Comparison of ENCODE assay signal across 18 cellular contexts in the genomic region with DNA sequence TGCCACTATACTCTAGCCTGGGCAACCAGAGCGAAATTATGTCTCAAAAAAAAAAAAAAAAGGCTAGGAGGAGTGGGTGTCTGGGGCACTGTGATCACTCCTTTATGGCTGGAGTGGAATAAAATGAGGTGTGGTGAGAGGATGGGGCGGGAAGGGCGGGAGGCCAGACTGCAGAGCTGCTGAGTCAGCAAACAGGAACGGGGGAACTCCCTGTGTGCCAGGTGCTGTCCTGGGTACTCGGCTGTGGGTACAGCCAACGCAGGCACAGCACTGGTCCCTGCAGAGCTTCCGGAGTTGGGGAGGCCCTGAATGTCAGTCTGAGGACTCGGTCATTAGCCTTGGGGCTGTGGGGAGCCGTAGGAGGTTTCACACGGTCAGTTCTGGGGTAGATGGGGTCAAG. TPM values are rescaled to one million over a fixed set of nuclear protein-coding genes. Genes with fewer than 3 reads are reported as not detected.
A peak's percentile ranks its signal among the peaks of the same experiment; 100 is the strongest.
DNase-seq lines count a peak whose midpoint lies in the region; ATAC-seq, FAIRE-seq and TF ChIP-seq lines count a peak whose summit lies in the region.
"Had no signal": no experiment of that assay in that cellular context is flagged by ENCODE, and none has a peak within 500 bp of the region (broad histone marks: within the 10 kb centered on the region; RNA-seq: fewer than 3 reads in every experiment).

No MANE protein-coding gene starts in this region.

- no peak overlapping the region for H2BK5ac ChIP-seq in IMR-90 (ENCODE audit: low read depth, low read length, poor library complexity, severe bottlenecking)

- no peak overlapping the region for H3K23ac ChIP-seq in IMR-90 (ENCODE audit: low read depth, low read length)

- intact Hi-C loops in IMR-90 (cut with micrococcal nuclease) (no loop called here), K562 (cut with micrococcal nuclease) (no loop called here), MCF 10A (cut with micrococcal nuclease) (no loop called here)

- 100% methylated on average over 1 of the region's 10 CpGs; no CpG with 5 or more reads in 1 of the 2 experiments for WGBS in IMR-90 (ENCODE audit: extremely low coverage in 2 of 2, insufficient read length in 1 of 2), 2 experiments
- WGBS in K562 (ENCODE audit: insufficient coverage, low coverage, missing lambda C conversion rate): 86% methylated on average over 4 of the region's 10 CpGs
- WGBS in small intestine, 3 donors: 79 to 92% (median 91%) methylated on average over 10 of the region's 10 CpGs

- no peak overlapping the region for H4K91ac ChIP-seq in IMR-90 (ENCODE audit: insufficient read depth, low read depth, low read length)

- DNase-seq in IMR-90 (no peak), K562 (ENCODE audit: extremely low read depth in 1 of 4, low spot score in 3 of 4) (no peak), small intestine (peak; percentile 12), MCF 10A (ENCODE audit: unreplicated experiment) (no peak)
- DNase-seq in stimulated activated effector memory CD8-positive, alpha-beta T cell treated with anti-CD3 and anti-CD28 coated beads, Interleukin-12 subunit alpha, Interleukin-12 subunit beta, amount 100 ng/mL, for 72 hours (ENCODE audit: low spot score in 2 of 2): no peak
- DNase-seq: C1 segment of cervical spinal cord; Calu3; CD4-positive, alpha-beta T cell; DMS 273 treated with DMSO at 0.1 percent for 48 hours; DMS79 had no signal

- H3K9me3 Mint-ChIP-seq in stimulated activated effector memory CD8-positive, alpha-beta T cell treated with anti-CD3 and anti-CD28 coated beads, Interleukin-12 subunit alpha, Interleukin-12 subunit beta, amount 100 ng/mL, for 72 hours: no peaks in the 10 kb centered on the region
- no peaks in the 10 kb centered on the region for H3K9me3 Mint-ChIP-seq in MCF 10A (ENCODE audit: unreplicated experiment)
- H3K9me3 Mint-ChIP-seq: CD4-positive, alpha-beta T cell had no signal

- no peak overlapping the region for H3K56ac ChIP-seq in IMR-90 (ENCODE audit: extremely low read depth, insufficient read depth, low read length)

- dilution Hi-C loops in IMR-90 (cut with HindIII; ENCODE audit: low sequenced_read_pairs, unreplicated experiment): no loop called here

- no TSS peak for BruUV-seq in IMR-90 (replicated peaks; lab: Mats Ljungman, UMichigan)
- no TSS peak for BruUV-seq in K562 (replicated peaks; lab: Mats Ljungman, UMichigan)
- BruUV-seq in MCF 10A (replicated peaks; lab: Mats Ljungman, UMichigan): no TSS peak

- peaks cover 90% of the 10 kb centered on the region for H3K36me3 Mint-ChIP-seq in stimulated activated effector memory CD8-positive, alpha-beta T cell treated with anti-CD3 and anti-CD28 coated beads, Interleukin-12 subunit alpha, Interleukin-12 subunit beta, amount 100 ng/mL, for 72 hours
- H3K36me3 Mint-ChIP-seq in MCF 10A (ENCODE audit: insufficient read depth, unreplicated experiment): peaks cover 57% of the 10 kb centered on the region

- ATAC-seq in IMR-90 (ENCODE audit: low read depth) (no peak), K562 (no peak)
- no peak for ATAC-seq in stimulated activated effector memory CD8-positive, alpha-beta T cell treated with anti-CD3 and anti-CD28 coated beads, Interleukin-12 subunit alpha, Interleukin-12 subunit beta, amount 100 ng/mL, for 72 hours
- ATAC-seq: GM12878, HCT116 had no signal

- H3K9me1 ChIP-seq in IMR-90 (ENCODE audit: insufficient read depth, low read length) (no peaks in the 10 kb centered on the region), K562 (ENCODE audit: control insufficient read depth, insufficient read depth, low read length) (peaks cover 3% of the 10 kb centered on the region)

- H2BK120ac ChIP-seq in IMR-90 (ENCODE audit: low read depth, low read length): no peak overlapping the region

- H3K4me3 ChIP-seq in IMR-90 (ENCODE audit: insufficient read depth, low read depth, low read length) (no peak overlapping the region), K562 (no peak overlapping the region), small intestine (ENCODE audit: low read depth in 1 of 2, low read length in 2 of 2) (no peak overlapping the region)
- H3K4me3 ChIP-seq: GM12878 had no signal

- H4K5ac ChIP-seq in IMR-90 (ENCODE audit: low read depth, low read length): no peak overlapping the region

- H3K4ac ChIP-seq in IMR-90 (ENCODE audit: low read depth, low read length): no peak overlapping the region

- TF ChIP-seq CTCF in IMR-90 (conservative IDR thresholded peaks at IDR 0.05; ENCODE audit: low read depth, low read length) (no peak), K562 (IDR thresholded peaks at IDR 0.05 in 2 of 3, conservative IDR thresholded peaks at IDR 0.05 in 1 of 3; ENCODE audit: insufficient read depth in 2 of 3, low read depth in 1 of 3, low read length in 3 of 3) (no peak), MCF 10A (IDR thresholded peaks at IDR 0.05; ENCODE audit: unreplicated experiment) (no peak)

- H4K20me1 ChIP-seq in IMR-90 (ENCODE audit: insufficient read depth, low read length) (no peaks in the 10 kb centered on the region), K562 (replicated peaks; ENCODE audit: control insufficient read depth, insufficient read depth, low read length) (no peaks in the 10 kb centered on the region)

- no peak overlapping the region for H3K18ac ChIP-seq in IMR-90 (ENCODE audit: low read depth, low read length)

- peaks cover 63% of the 10 kb centered on the region for H3K36me3 ChIP-seq in IMR-90 (ENCODE audit: control insufficient read depth, insufficient read depth, low read length)
- H3K36me3 ChIP-seq in K562 (ENCODE audit: control insufficient read depth, insufficient read depth, low read length): peaks cover 76% of the 10 kb centered on the region; the same call in 2 of the 3 replicates
- H3K36me3 ChIP-seq in small intestine (ENCODE audit: control insufficient read depth in 2 of 2, insufficient read depth in 2 of 2, low read length in 2 of 2): peaks cover 8 to 23% of the 10 kb centered on the region in 2 donors

- no peak overlapping the region for H4K8ac ChIP-seq in IMR-90 (ENCODE audit: low read depth in 2 of 2, low read length in 2 of 2)

- H3K9me3 ChIP-seq in IMR-90 (ENCODE audit: control insufficient read depth, insufficient read depth, low read length) (no peaks in the 10 kb centered on the region), K562 (replicated peaks; ENCODE audit: control insufficient read depth, insufficient read depth, low read depth, low read length) (no peaks in the 10 kb centered on the region), small intestine (ENCODE audit: control insufficient read depth, low read depth) (no peaks in the 10 kb centered on the region)

- TF ChIP-seq RAD21 in IMR-90 (IDR thresholded peaks at IDR 0.05; ENCODE audit: low read length) (no peak), K562 (CRISPR knock-in tag; conservative IDR thresholded peaks at IDR 0.05 in 1 of 2, IDR thresholded peaks at IDR 0.05 in 1 of 2) (no peak)

- H3K9ac ChIP-seq in IMR-90 (ENCODE audit: low read depth, low read length) (no peak overlapping the region), K562 (ENCODE audit: insufficient read depth in 1 of 2, low read depth in 2 of 2, low read length in 2 of 2) (peak overlapping the region in 1 of 2 experiments; percentile 26; a peak in 1 of 4 replicates)

- in situ Hi-C loops in IMR-90 (cut with MboI; ENCODE audit: low sequenced_read_pairs): loop anchor here (25.0 kb wide), 1 partner anchor 341 kb away; a partner anchor contains a TSS
- in situ Hi-C loops in K562 (cut with MboI): no loop called here

- CTCF ChIA-PET in IMR-90 (lab: Yijun Ruan, JAX): no interaction called here
- CTCF ChIA-PET in K562 (lab: Yijun Ruan, JAX; ENCODE audit: low intra/inter-chr PET ratio): no interaction called here
- CTCF ChIA-PET in MCF 10A (lab: Yijun Ruan, JAX): interaction anchor here (0.6 kb wide), 1 partner anchor 1504 kb away, joined by 5 read pairs; no protein-coding TSS in a partner anchor

- TF ChIP-seq POLR2A in IMR-90 (IDR thresholded peaks at IDR 0.05; ENCODE audit: low read depth, low read length) (no peak), K562 (conservative IDR thresholded peaks at IDR 0.05) (no peak)

- no peaks in the 10 kb centered on the region for H3K27me3 Mint-ChIP-seq in MCF 10A (ENCODE audit: insufficient read depth, unreplicated experiment)
- H3K27me3 Mint-ChIP-seq: B cell; CD4-positive, alpha-beta T cell had no signal

- no peak overlapping the region for H3K4me2 ChIP-seq in IMR-90 (ENCODE audit: low read depth, low read length)
- no peak overlapping the region for H3K4me2 ChIP-seq in K562 (ENCODE audit: insufficient read depth, low read length)

- H3K79me2 ChIP-seq in K562 (ENCODE audit: control insufficient read depth, insufficient read depth, low read length): peaks cover 17% of the 10 kb centered on the region

- H3K27me3 ChIP-seq in IMR-90 (ENCODE audit: control insufficient read depth, insufficient read depth, low read length): no peaks in the 10 kb centered on the region
- H3K27me3 ChIP-seq in K562 (ENCODE audit: control insufficient read depth in 2 of 2, insufficient read depth in 2 of 2, low read length in 2 of 2): no peaks in the 10 kb centered on the region
- H3K27me3 ChIP-seq in small intestine (ENCODE audit: control insufficient read depth in 2 of 2, insufficient read depth in 2 of 2, low read length in 2 of 2): no peaks in the 10 kb centered on the region

- H3K27ac ChIP-seq in IMR-90 (ENCODE audit: insufficient read depth, low read length): no peak overlapping the region
- no peak overlapping the region for H3K27ac ChIP-seq in K562 (ENCODE audit: extremely low read depth, low read depth, low read length)
- no peak overlapping the region for H3K27ac ChIP-seq in small intestine (ENCODE audit: low read depth in 1 of 2, low read length in 1 of 2)

- no peak overlapping the region for H2AK9ac ChIP-seq in IMR-90 (replicated peaks; ENCODE audit: low read depth, low read length, poor library complexity)

- H3K4me3 Mint-ChIP-seq in stimulated activated effector memory CD8-positive, alpha-beta T cell treated with anti-CD3 and anti-CD28 coated beads, Interleukin-12 subunit alpha, Interleukin-12 subunit beta, amount 100 ng/mL, for 72 hours: no peak overlapping the region
- H3K4me3 Mint-ChIP-seq in MCF 10A (ENCODE audit: unreplicated experiment): no peak overlapping the region
- H3K4me3 Mint-ChIP-seq: B cell; CD4-positive, alpha-beta T cell had no signal

- no peak overlapping the region for H3K14ac ChIP-seq in IMR-90 (replicated peaks; ENCODE audit: low read depth, low read length)

- no peak for TF ChIP-seq EP300 in K562 (IDR thresholded peaks at IDR 0.05; ENCODE audit: low read length)

- H2BK20ac ChIP-seq in IMR-90 (ENCODE audit: low read depth, low read length): no peak overlapping the region

- H2AFZ ChIP-seq in IMR-90 (replicated peaks; ENCODE audit: low read length, poor library complexity) (no peak overlapping the region), K562 (ENCODE audit: low read depth, low read length) (no peak overlapping the region)

- H3K4me1 ChIP-seq in IMR-90 (ENCODE audit: control insufficient read depth, insufficient read depth, low read length): no peaks in the 10 kb centered on the region; the same call in 1 of the 2 replicates
- peaks cover 3 to 4% of the 10 kb centered on the region in 2 experiments; a peak in 3 of 5 replicates for H3K4me1 ChIP-seq in K562 (replicated peaks in 1 of 2; ENCODE audit: control insufficient read depth in 2 of 2, insufficient read depth in 2 of 2, low read length in 2 of 2)
- H3K4me1 ChIP-seq in small intestine (ENCODE audit: control insufficient read depth in 2 of 2, insufficient read depth in 1 of 2, low read depth in 1 of 2, low read length in 1 of 2): no peaks in the 10 kb centered on the region

- FAIRE-seq in K562 (lab: Jason Lieb, UNC) (no peak), small intestine (lab: Jason Lieb, UNC) (no peak)
- FAIRE-seq: GM12878, GM18507, H54 had no signal

- POLR2A ChIA-PET in IMR-90 (lab: Charles Lee; ENCODE audit: unreplicated experiment): no interaction called here
- POLR2A ChIA-PET in K562 (lab: Yijun Ruan, JAX): no interaction called here
- POLR2A ChIA-PET in MCF 10A (lab: Yijun Ruan, JAX): interaction anchor here (1.2 kb wide), 1 partner anchor 16 kb away, joined by 3 read pairs; a partner anchor contains a TSS

- H2AK5ac ChIP-seq in IMR-90 (ENCODE audit: low read depth, low read length): no peak overlapping the region

- peaks cover 14 to 23% of the 10 kb centered on the region in 2 experiments for H3K79me1 ChIP-seq in IMR-90 (ENCODE audit: low read depth in 1 of 2, low read length in 2 of 2)

- H3K4me1 Mint-ChIP-seq in stimulated activated effector memory CD8-positive, alpha-beta T cell treated with anti-CD3 and anti-CD28 coated beads, Interleukin-12 subunit alpha, Interleukin-12 subunit beta, amount 100 ng/mL, for 72 hours: peaks cover 16% of the 10 kb centered on the region
- H3K4me1 Mint-ChIP-seq in MCF 10A (ENCODE audit: insufficient read depth, unreplicated experiment): no peaks in the 10 kb centered on the region

- H3K27ac Mint-ChIP-seq in stimulated activated effector memory CD8-positive, alpha-beta T cell treated with anti-CD3 and anti-CD28 coated beads, Interleukin-12 subunit alpha, Interleukin-12 subunit beta, amount 100 ng/mL, for 72 hours: no peak overlapping the region
- no peak overlapping the region for H3K27ac Mint-ChIP-seq in MCF 10A (ENCODE audit: low read depth, unreplicated experiment)
- H3K27ac Mint-ChIP-seq: B cell; CD4-positive, alpha-beta T cell had no signal

- H2BK15ac ChIP-seq in IMR-90 (ENCODE audit: low read depth, low read length): no peak overlapping the region

RNA-seq across cellular contexts. Expression of a gene that starts 5.7 kb away (rescaled TPM):
- total RNA-seq in IMR-90 (2012; rRNA removed): 66.1 and 66.9 TPM in 2 replicates
- 54.7 and 65.4 TPM in 2 replicates for polyA plus RNA-seq in IMR-90 (2012; rRNA removed)
- polyA plus RNA-seq in IMR-90 (2012; cell fraction: cytosol; rRNA removed): 55.3 and 76.5 TPM in 2 replicates
- 104 and 152 TPM in 2 replicates for polyA plus RNA-seq in IMR-90 (2012; cell fraction: nucleus; rRNA removed; ENCODE audit: low replicate concordance)
- 64.2 and 115 TPM in 2 replicates for total RNA-seq in K562 (2011; cell fraction: chromatin; rRNA removed; ENCODE audit: low replicate concordance)
- 58.5 and 59.2 TPM in 2 replicates for total RNA-seq in K562 (2011; cell fraction: nucleolus; rRNA removed)
- 49.8 and 52.4 TPM in 2 replicates for total RNA-seq in K562 (2011; cell fraction: nucleoplasm; rRNA removed)
- 75.1 and 81.4 TPM in 2 replicates for total RNA-seq in K562 (2014; rRNA removed)
- 46.8 and 52.5 TPM in 2 replicates for total RNA-seq in K562 (2014; rRNA removed; fragmentation: Illumina TruSeq; extraction: Trizol)
- total RNA-seq in K562 (2015; rRNA removed; fragmentation: Illumina TruSeq; extraction: Trizol): 70.3 and 71.9 TPM in 2 replicates
- total RNA-seq in K562 (2021): 90.3 and 92.2 TPM in 2 replicates
- polyA plus RNA-seq in K562 (2011; rRNA removed): 43.4 and 50.4 TPM in 2 replicates
- polyA plus RNA-seq in K562 (2011; cell fraction: cytosol; rRNA removed): 54.4 and 82.1 TPM in 2 replicates
- 129 and 159 TPM in 2 replicates for polyA plus RNA-seq in K562 (2011; cell fraction: nucleus; rRNA removed)
- polyA plus RNA-seq in K562 (2012): 65.4 and 110 TPM in 2 replicates
- polyA plus RNA-seq in K562 (2014; fragmentation: Illumina TruSeq; extraction: Trizol): 84.5 and 109 TPM in 2 replicates
- 10 to 100 TPM in 1 of 2 experiments, 1 to 10 TPM in 1; 5.8 to 12.9 TPM for polyA plus RNA-seq in K562 (2014; fragmentation: Nextera tagmentation; extraction: Ambion mirVana)
- polyA plus RNA-seq in K562 (2014; rRNA removed): 69.2 and 79.0 TPM in 2 replicates
- 30.9 and 37.8 TPM in 2 replicates for polyA minus RNA-seq in K562 (2011; rRNA and poly(A)+ RNA removed)
- polyA minus RNA-seq in K562 (2011; cell fraction: cytosol; rRNA and poly(A)+ RNA removed): 21.2 and 29.2 TPM in 2 replicates
- polyA minus RNA-seq in K562 (2011; cell fraction: nucleus; rRNA and poly(A)+ RNA removed): 24.5 and 24.8 TPM in 2 replicates
- 10 to 100 TPM; 44.3 to 57.0 (median 47.6) TPM for polyA plus RNA-seq in small intestine
- 52.8 and 59.7 TPM in 2 replicates for total RNA-seq in MCF 10A (2022)

RNA-seq across cellular contexts. Expression of a gene that starts 5.8 kb away (rescaled TPM):
- total RNA-seq in IMR-90 (2012; rRNA removed) (7.9 and 11.9 TPM in 2 replicates), K562 (2014; rRNA removed) (16.4 and 18.1 TPM in 2 replicates), K562 (2014; rRNA removed; fragmentation: Illumina TruSeq; extraction: Trizol) (3.7 and 5.5 TPM in 2 replicates), K562 (2015; rRNA removed; fragmentation: Illumina TruSeq; extraction: Trizol) (14.4 and 14.9 TPM in 2 replicates), K562 (2021) (12.3 and 15.0 TPM in 2 replicates), MCF 10A (2022) (15.6 and 22.8 TPM in 2 replicates)
- polyA plus RNA-seq in IMR-90 (2012; rRNA removed) (17.1 and 20.9 TPM in 2 replicates), K562 (2011; rRNA removed) (4.9 and 5.8 TPM in 2 replicates), K562 (2014; fragmentation: Illumina TruSeq; extraction: Trizol) (9.2 and 13.3 TPM in 2 replicates), K562 (2014; fragmentation: Nextera tagmentation; extraction: Ambion mirVana) (1 to 10 TPM in 1 of 2 experiments, under 1 TPM in 1; 0.72 to 1.6 TPM), K562 (2014; rRNA removed) (15.9 and 16.2 TPM in 2 replicates), small intestine (10 to 100 TPM; 22.6 to 26.5 (median 23.6) TPM)
- polyA plus RNA-seq in IMR-90 (2012; cell fraction: cytosol; rRNA removed): 24.7 and 35.1 TPM in 2 replicates
- 10.1 and 11.1 TPM in 2 replicates for polyA plus RNA-seq in IMR-90 (2012; cell fraction: nucleus; rRNA removed; ENCODE audit: low replicate concordance)
- total RNA-seq in K562 (2011; cell fraction: chromatin; rRNA removed; ENCODE audit: low replicate concordance): 4.7 and 8.1 TPM in 2 replicates
- total RNA-seq in K562 (2011; cell fraction: nucleolus; rRNA removed): 3.7 and 4.8 TPM in 2 replicates
- total RNA-seq in K562 (2011; cell fraction: nucleoplasm; rRNA removed): 5.4 and 5.5 TPM in 2 replicates
- 6.6 and 10.5 TPM in 2 replicates for polyA plus RNA-seq in K562 (2011; cell fraction: cytosol; rRNA removed)
- 3.6 and 5.1 TPM in 2 replicates for polyA plus RNA-seq in K562 (2011; cell fraction: nucleus; rRNA removed)
- 12.2 and 16.4 TPM in 2 replicates for polyA plus RNA-seq in K562 (2012)
- 1.3 and 2.2 TPM in 2 replicates for polyA minus RNA-seq in K562 (2011; rRNA and poly(A)+ RNA removed)
- 6.0 TPM in 2 replicates for polyA minus RNA-seq in K562 (2011; cell fraction: cytosol; rRNA and poly(A)+ RNA removed)
- polyA minus RNA-seq in K562 (2011; cell fraction: nucleus; rRNA and poly(A)+ RNA removed): 1.1 and 3.6 TPM in 2 replicates

RNA-seq across cellular contexts. Expression of a gene that starts 16.3 kb away (rescaled TPM):
- total RNA-seq in IMR-90 (2012; rRNA removed): 5.4 and 10.6 TPM in 2 replicates
- 19.9 and 26.7 TPM in 2 replicates for polyA plus RNA-seq in IMR-90 (2012; rRNA removed)
- 15.1 and 18.3 TPM in 2 replicates for polyA plus RNA-seq in IMR-90 (2012; cell fraction: cytosol; rRNA removed)
- 31.9 and 33.6 TPM in 2 replicates for polyA plus RNA-seq in IMR-90 (2012; cell fraction: nucleus; rRNA removed; ENCODE audit: low replicate concordance)
- total RNA-seq in K562 (2011; cell fraction: chromatin; rRNA removed; ENCODE audit: low replicate concordance): 79.4 and 81.7 TPM in 2 replicates
- total RNA-seq in K562 (2011; cell fraction: nucleolus; rRNA removed): 23.0 and 23.3 TPM in 2 replicates
- total RNA-seq in K562 (2011; cell fraction: nucleoplasm; rRNA removed): 36.7 and 42.3 TPM in 2 replicates
- 16.3 and 17.5 TPM in 2 replicates for total RNA-seq in K562 (2014; rRNA removed)
- 9.9 and 10.7 TPM in 2 replicates for total RNA-seq in K562 (2014; rRNA removed; fragmentation: Illumina TruSeq; extraction: Trizol)
- total RNA-seq in K562 (2015; rRNA removed; fragmentation: Illumina TruSeq; extraction: Trizol): 9.4 and 10.7 TPM in 2 replicates
- 51.4 and 60.4 TPM in 2 replicates for total RNA-seq in K562 (2021)
- polyA plus RNA-seq in K562 (2011; rRNA removed): 5.6 and 8.7 TPM in 2 replicates
- polyA plus RNA-seq in K562 (2011; cell fraction: cytosol; rRNA removed): 7.9 and 9.0 TPM in 2 replicates
- polyA plus RNA-seq in K562 (2011; cell fraction: nucleus; rRNA removed): 18.6 and 27.5 TPM in 2 replicates
- polyA plus RNA-seq in K562 (2012): 39.2 and 52.8 TPM in 2 replicates
- 56.5 and 63.4 TPM in 2 replicates for polyA plus RNA-seq in K562 (2014; fragmentation: Illumina TruSeq; extraction: Trizol)
- polyA plus RNA-seq in K562 (2014; fragmentation: Nextera tagmentation; extraction: Ambion mirVana): under 1 TPM; 0.27 to 0.46 TPM
- polyA plus RNA-seq in K562 (2014; rRNA removed): 17.3 and 21.3 TPM in 2 replicates
- polyA minus RNA-seq in K562 (2011; rRNA and poly(A)+ RNA removed): 25.4 and 28.9 TPM in 2 replicates
- polyA minus RNA-seq in K562 (2011; cell fraction: cytosol; rRNA and poly(A)+ RNA removed): 33.3 and 34.9 TPM in 2 replicates
- polyA minus RNA-seq in K562 (2011; cell fraction: nucleus; rRNA and poly(A)+ RNA removed): 6.5 and 9.7 TPM in 2 replicates
- polyA plus RNA-seq in small intestine: 10 to 100 TPM; 24.4 to 31.1 (median 25.9) TPM
- 63.2 and 80.5 TPM in 2 replicates for total RNA-seq in MCF 10A (2022)

RNA-seq across cellular contexts. Expression of a gene that starts 18.6 kb away (rescaled TPM):
- total RNA-seq in IMR-90 (2012; rRNA removed) (7.9 and 24.7 TPM in 2 replicates), K562 (2014; rRNA removed) (49.4 and 122 TPM in 2 replicates), K562 (2014; rRNA removed; fragmentation: Illumina TruSeq; extraction: Trizol) (52.1 and 78.0 TPM in 2 replicates), K562 (2015; rRNA removed; fragmentation: Illumina TruSeq; extraction: Trizol) (157 and 179 TPM in 2 replicates), K562 (2021) (138 and 148 TPM in 2 replicates), MCF 10A (2022) (111 and 128 TPM in 2 replicates)
- polyA plus RNA-seq in IMR-90 (2012; rRNA removed) (85.0 and 104 TPM in 2 replicates), K562 (2011; rRNA removed) (39.2 and 47.2 TPM in 2 replicates), K562 (2014; fragmentation: Illumina TruSeq; extraction: Trizol) (165 and 175 TPM in 2 replicates), K562 (2014; fragmentation: Nextera tagmentation; extraction: Ambion mirVana) (100 to 1,000 TPM; 221 to 279 TPM), K562 (2014; rRNA removed) (77.9 and 95.9 TPM in 2 replicates), small intestine (100 to 1,000 TPM; 179 to 409 (median 243) TPM)
- 34.3 and 44.6 TPM in 2 replicates for polyA plus RNA-seq in IMR-90 (2012; cell fraction: cytosol; rRNA removed)
- polyA plus RNA-seq in IMR-90 (2012; cell fraction: nucleus; rRNA removed; ENCODE audit: low replicate concordance): 26.0 and 29.8 TPM in 2 replicates
- 63.7 and 138 TPM in 2 replicates for total RNA-seq in K562 (2011; cell fraction: chromatin; rRNA removed; ENCODE audit: low replicate concordance)
- total RNA-seq in K562 (2011; cell fraction: nucleolus; rRNA removed): 73.3 and 80.0 TPM in 2 replicates
- 76.8 and 85.6 TPM in 2 replicates for total RNA-seq in K562 (2011; cell fraction: nucleoplasm; rRNA removed)
- 43.7 and 92.1 TPM in 2 replicates for polyA plus RNA-seq in K562 (2011; cell fraction: cytosol; rRNA removed)
- 43.3 and 93.6 TPM in 2 replicates for polyA plus RNA-seq in K562 (2011; cell fraction: nucleus; rRNA removed)
- polyA plus RNA-seq in K562 (2012): 211 and 383 TPM in 2 replicates
- polyA minus RNA-seq in K562 (2011; rRNA and poly(A)+ RNA removed): 14.2 and 45.2 TPM in 2 replicates
- polyA minus RNA-seq in K562 (2011; cell fraction: cytosol; rRNA and poly(A)+ RNA removed): 145 and 167 TPM in 2 replicates
- 18.0 and 25.4 TPM in 2 replicates for polyA minus RNA-seq in K562 (2011; cell fraction: nucleus; rRNA and poly(A)+ RNA removed)

RNA-seq across cellular contexts. Expression of a gene that starts 20.7 kb away (rescaled TPM):
- total RNA-seq in IMR-90 (2012; rRNA removed) (not detected in 2 replicates), K562 (2014; rRNA removed) (0.12 TPM in 1 of 2 replicates, not detected in the other), K562 (2014; rRNA removed; fragmentation: Illumina TruSeq; extraction: Trizol) (not detected in 2 replicates), K562 (2015; rRNA removed; fragmentation: Illumina TruSeq; extraction: Trizol) (not detected in 2 replicates), K562 (2021) (0.34 and 0.62 TPM in 2 replicates), MCF 10A (2022) (2.9 and 9.2 TPM in 2 replicates)
- polyA plus RNA-seq in IMR-90 (2012; rRNA removed) (0.15 and 0.23 TPM in 2 replicates), K562 (2011; rRNA removed) (0.09 and 0.13 TPM in 2 replicates), K562 (2014; fragmentation: Illumina TruSeq; extraction: Trizol) (0.09 and 0.11 TPM in 2 replicates), K562 (2014; fragmentation: Nextera tagmentation; extraction: Ambion mirVana) (not detected), K562 (2014; rRNA removed) (0.13 and 0.20 TPM in 2 replicates), small intestine (under 1 TPM; 0.54 to 0.89 (median 0.81) TPM)
- polyA plus RNA-seq in IMR-90 (2012; cell fraction: cytosol; rRNA removed): 1.2 and 1.3 TPM in 2 replicates
- polyA plus RNA-seq in IMR-90 (2012; cell fraction: nucleus; rRNA removed; ENCODE audit: low replicate concordance): 1.0 and 1.2 TPM in 2 replicates
- total RNA-seq in K562 (2011; cell fraction: chromatin; rRNA removed; ENCODE audit: low replicate concordance): 0.63 TPM in 1 of 2 replicates, not detected in the other
- 0.33 and 0.79 TPM in 2 replicates for total RNA-seq in K562 (2011; cell fraction: nucleolus; rRNA removed)
- 0.29 and 0.31 TPM in 2 replicates for total RNA-seq in K562 (2011; cell fraction: nucleoplasm; rRNA removed)
- 0.09 and 0.18 TPM in 2 replicates for polyA plus RNA-seq in K562 (2011; cell fraction: cytosol; rRNA removed)
- polyA plus RNA-seq in K562 (2011; cell fraction: nucleus; rRNA removed): 0.31 and 0.37 TPM in 2 replicates
- polyA plus RNA-seq in K562 (2012): 0.18 and 11.9 TPM in 2 replicates
- polyA minus RNA-seq in K562 (2011; rRNA and poly(A)+ RNA removed): 0.24 TPM in 1 of 2 replicates, not detected in the other
- not detected in 2 replicates for polyA minus RNA-seq in K562 (2011; cell fraction: cytosol; rRNA and poly(A)+ RNA removed)
- polyA minus RNA-seq in K562 (2011; cell fraction: nucleus; rRNA and poly(A)+ RNA removed): not detected in 2 replicates
- total RNA-seq: A172, B cell, G401, GM12878, HT-29 had no signal
